In the genomic region with DNA sequence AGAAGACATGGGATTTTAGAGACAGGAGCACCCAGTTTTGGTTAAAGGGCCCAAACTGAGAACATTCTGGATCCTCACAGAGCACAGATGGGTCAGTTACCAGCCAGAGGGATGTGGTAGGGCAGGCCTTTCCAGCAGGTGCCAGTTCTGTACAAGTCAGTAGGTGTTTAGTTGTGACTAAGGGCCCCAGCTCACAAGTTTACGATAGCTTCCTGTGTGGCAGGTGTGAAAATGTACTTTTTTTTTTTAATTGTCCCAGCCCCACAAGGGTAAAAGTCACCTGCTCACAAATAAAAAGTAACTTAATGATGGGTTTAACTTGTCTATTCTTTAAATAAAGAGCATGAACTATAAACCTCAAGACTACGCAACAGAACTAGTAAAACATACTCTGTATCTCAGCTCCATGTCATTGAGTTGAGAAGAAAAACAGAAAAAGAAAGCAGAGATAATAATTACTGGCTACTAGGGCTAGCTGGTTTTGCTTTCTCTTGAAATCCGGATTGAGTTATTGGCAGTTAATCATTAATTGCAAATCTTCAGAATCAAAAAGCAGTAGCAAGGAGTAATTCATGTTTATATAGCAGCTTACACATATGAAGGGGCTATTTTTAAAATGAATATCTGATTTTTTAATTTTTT, we compare ENCODE assay signal across 11 cellular contexts.
DNase-seq lines count a peak whose midpoint lies in the region; ATAC-seq and FAIRE-seq lines count a peak whose summit lies in the region.
"Had no signal": no experiment of that assay in that cellular context is flagged by ENCODE, and none has a peak within 500 bp of the region (broad histone marks: within the 10 kb centered on the region; RNA-seq: fewer than 3 reads in every experiment).

No MANE protein-coding gene starts in this region.

- no peaks in the 10 kb centered on the region for H3K36me3 ChIP-seq in effector memory CD4-positive, alpha-beta T cell (ENCODE audit: control insufficient read depth, insufficient read depth, low read length)
- H3K36me3 ChIP-seq: thoracic aorta had no signal

- no peak for FAIRE-seq in HTR-8/SVneo (lab: Jason Lieb, UNC)

- peak in 1 of 3 donors; percentile 28 for DNase-seq in effector memory CD4-positive, alpha-beta T cell
- no peak for DNase-seq in HTR-8/SVneo (ENCODE audit: insufficient read length, low spot score)
- DNase-seq in DMS114 treated with DMSO at 0.1 percent for 48 hours (lab: John Stamatoyannopoulos, UW; ENCODE audit: unreplicated experiment) = no peak
- DNase-seq in stimulated activated naive CD4-positive, alpha-beta T cell (lab: John Stamatoyannopoulos, UW) = no peak

- H3K27me3 ChIP-seq in effector memory CD4-positive, alpha-beta T cell (replicated peaks; ENCODE audit: control insufficient read depth, insufficient read depth, low read length, poor library complexity, severe bottlenecking) = no peaks in the 10 kb centered on the region

- H3K9me3 ChIP-seq in effector memory CD4-positive, alpha-beta T cell (ENCODE audit: control insufficient read depth, low read length) = no peaks in the 10 kb centered on the region
- H3K9me3 ChIP-seq: thoracic aorta had no signal

- peaks cover 12% of the 10 kb centered on the region for H3K4me1 ChIP-seq in effector memory CD4-positive, alpha-beta T cell (ENCODE audit: control insufficient read depth, insufficient read depth, low read length, poor library complexity, severe bottlenecking)

- peak overlapping the region; percentile 57; the same call in 1 of the 2 replicates for H3K4me3 ChIP-seq in GM08714 (ENCODE audit: low read length)
- no peak overlapping the region for H3K4me3 ChIP-seq in effector memory CD4-positive, alpha-beta T cell (ENCODE audit: insufficient read depth, low read depth, low read length, poor library complexity, severe bottlenecking)
- H3K4me3 ChIP-seq: SK-N-MC, thoracic aorta had no signal

- H3K27ac ChIP-seq in effector memory CD4-positive, alpha-beta T cell (ENCODE audit: insufficient read depth, low read length, poor library complexity, severe bottlenecking) = peak overlapping the region; percentile 28
- H3K27ac ChIP-seq: SK-N-MC, thoracic aorta had no signal

- peak; percentile 74 for ATAC-seq in GM19463 (IDR thresholded peaks at IDR 0.05; ENCODE audit: unreplicated experiment)
- peak; percentile 68 for ATAC-seq in HG03342 (IDR thresholded peaks at IDR 0.05; ENCODE audit: unreplicated experiment)
- no peak for ATAC-seq in GM19455 (IDR thresholded peaks at IDR 0.05; ENCODE audit: unreplicated experiment)
- ATAC-seq: sciatic nerve had no signal
